Comparison of ENCODE assay signal across 19 cellular contexts in genomic region chr15:26158176-26158575, GRCh38.
A peak's percentile ranks its signal among the peaks of the same experiment; 100 is the strongest.
DNase-seq lines count a peak whose midpoint lies in the region; ATAC-seq and TF ChIP-seq lines count a peak whose summit lies in the region.
"Had no signal": no experiment of that assay in that cellular context is flagged by ENCODE, and none has a peak within 500 bp of the region (broad histone marks: within the 10 kb centered on the region; RNA-seq: fewer than 3 reads in every experiment).

No MANE protein-coding gene starts in this region.

- peaks cover 0 to 26% (median 25%) of the 10 kb centered on the region in 4 donors for H3K4me1 ChIP-seq in esophagus muscularis mucosa
- H3K4me1 ChIP-seq: BLaER1, Caco-2, HAP-1 had no signal

- 95% methylated on average over 2 of the region's 2 CpGs for WGBS in esophagus muscularis mucosa

- peak; percentile 62 for DNase-seq in NCI-H82 (lab: John Stamatoyannopoulos, UW)
- no peak for DNase-seq in NCI-H82 treated with DMSO at 0.1 percent for 48 hours (lab: John Stamatoyannopoulos, UW; ENCODE audit: unreplicated experiment)
- no peak for DNase-seq in esophagus muscularis mucosa (ENCODE audit: extremely low spot score)
- peak; percentile 6 for DNase-seq in retina
- no peak for DNase-seq in DMS 273 treated with DMSO at 0.1 percent for 48 hours (lab: John Stamatoyannopoulos, UW)
- DNase-seq: Caco-2; CD4-positive, CD25-positive, alpha-beta regulatory T cell; CD8-positive, alpha-beta T cell; DMS153; DMS79; EL; GDM1; GOT3; HFFc6 had no signal

- ATAC-seq in GM19452 (IDR thresholded peaks at IDR 0.05; ENCODE audit: unreplicated experiment) = no peak
- ATAC-seq: CD8-positive, alpha-beta T cell had no signal

- H3K4me3 ChIP-seq in esophagus muscularis mucosa = no peak overlapping the region
- H3K4me3 ChIP-seq: BLaER1, HAP-1 had no signal

- TF ChIP-seq CTCF in esophagus muscularis mucosa (IDR thresholded peaks at IDR 0.05) = no peak

- no peak for TF ChIP-seq EP300 in esophagus muscularis mucosa (IDR thresholded peaks at IDR 0.05)

- intact Hi-C loops in esophagus muscularis mucosa (cut with DNase I) = no loop called here

- no peak for TF ChIP-seq POLR2A in esophagus muscularis mucosa (IDR thresholded peaks at IDR 0.05; ENCODE audit: low read depth)

- peak overlapping the region; percentile 72 to 82 (median 74) for H3K27ac ChIP-seq in esophagus muscularis mucosa (replicated peaks in 1 of 4)
- H3K27ac ChIP-seq: 22Rv1, BLaER1, C4-2B had no signal

- no peaks in the 10 kb centered on the region for H3K27me3 ChIP-seq in esophagus muscularis mucosa
- H3K27me3 ChIP-seq: BLaER1 had no signal

- peaks cover 0 to 5% (median 0%) of the 10 kb centered on the region in 4 donors for H3K9me3 ChIP-seq in esophagus muscularis mucosa
- H3K9me3 ChIP-seq: Caco-2, HAP-1 had no signal

- H3K36me3 ChIP-seq in esophagus muscularis mucosa = no peaks in the 10 kb centered on the region
- H3K36me3 ChIP-seq: BLaER1, HAP-1 had no signal

Comparison
In these comparisons a context has a peak if more than half of its experiments do, and no peak if none do; other contexts are left out.
1. DNase-seq: peak in NCI-H82 (single experiment) and retina (single experiment); none in NCI-H82 treated with DMSO at 0.1 percent for 48 hours (single experiment), esophagus muscularis mucosa (single experiment) and DMS 273 treated with DMSO at 0.1 percent for 48 hours (single experiment).